In the genomic region with DNA sequence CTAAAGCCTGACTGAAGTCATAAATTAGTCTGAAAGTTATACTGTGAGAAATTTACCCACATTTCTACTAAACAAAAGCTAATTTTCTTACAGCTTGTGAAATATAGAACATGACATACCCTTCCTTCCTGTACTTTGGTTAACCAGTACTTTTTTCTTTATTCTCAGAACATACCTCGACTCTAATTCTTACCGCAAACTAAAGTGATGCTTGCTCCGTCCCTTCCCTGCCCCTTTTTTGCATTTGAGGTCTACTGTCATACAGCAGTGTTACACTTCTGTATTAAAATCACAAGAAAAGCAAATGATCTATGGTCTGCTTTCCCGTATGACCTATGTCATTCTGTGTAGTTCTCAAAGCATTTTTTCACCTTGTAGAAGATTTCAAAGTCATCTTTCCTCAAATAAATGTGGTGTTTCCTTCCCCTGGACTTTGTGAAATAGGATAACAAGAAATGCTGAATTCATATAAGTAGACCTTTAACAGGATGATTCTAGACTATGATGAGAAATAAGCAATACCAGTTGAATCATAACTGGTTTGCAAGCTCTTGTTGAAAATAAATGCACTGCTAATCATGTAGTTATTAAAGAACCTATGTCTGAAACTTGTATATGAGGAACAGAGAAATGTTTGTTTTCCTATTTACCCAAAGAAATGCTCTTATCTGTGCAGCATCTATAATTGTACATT, we compare ENCODE assay signal across 9 cellular contexts. TPM values are rescaled to one million over a fixed set of nuclear protein-coding genes. Genes with fewer than 3 reads are reported as not detected.
A peak's percentile ranks its signal among the peaks of the same experiment; 100 is the strongest.
DNase-seq lines count a peak whose midpoint lies in the region; ATAC-seq and TF ChIP-seq lines count a peak whose summit lies in the region.
"Had no signal": no experiment of that assay in that cellular context is flagged by ENCODE, and none has a peak within 500 bp of the region (broad histone marks: within the 10 kb centered on the region; RNA-seq: fewer than 3 reads in every experiment).

No MANE protein-coding gene starts in this region.

- H3K9me3 Mint-ChIP-seq in activated CD4-positive, alpha-beta T cell treated with anti-CD3 and anti-CD28 coated beads for 36 hours (ENCODE audit: low read depth), result peaks cover under 1% of the 10 kb centered on the region
- peaks cover 4% of the 10 kb centered on the region for H3K9me3 Mint-ChIP-seq in activated T-helper 17 cell treated with anti-CD3 and anti-CD28 coated beads, Interleukin-2, amount 50 U/mL, for 72 hours
- no peaks in the 10 kb centered on the region for H3K9me3 Mint-ChIP-seq in HFFc6

- H3K36me3 Mint-ChIP-seq in activated CD4-positive, alpha-beta T cell treated with anti-CD3 and anti-CD28 coated beads for 36 hours (ENCODE audit: low read depth), result peaks cover 67% of the 10 kb centered on the region
- peaks cover 92% of the 10 kb centered on the region for H3K36me3 Mint-ChIP-seq in activated T-helper 17 cell treated with anti-CD3 and anti-CD28 coated beads, Interleukin-2, amount 50 U/mL, for 72 hours (ENCODE audit: low read depth)
- no peaks in the 10 kb centered on the region for H3K36me3 Mint-ChIP-seq in HFFc6 (ENCODE audit: low read depth)

- H3K36me3 ChIP-seq in H7 (replicated peaks; ENCODE audit: control insufficient read depth, insufficient read depth, low read length), result no peaks in the 10 kb centered on the region

- TF ChIP-seq CTCF in HFFc6 (IDR thresholded peaks at IDR 0.05), result no peak

- H3K4me3 Mint-ChIP-seq in activated CD4-positive, alpha-beta T cell treated with anti-CD3 and anti-CD28 coated beads for 36 hours, result peak overlapping the region; percentile 63
- H3K4me3 Mint-ChIP-seq in activated T-helper 17 cell treated with anti-CD3 and anti-CD28 coated beads, Interleukin-2, amount 50 U/mL, for 72 hours, result peak overlapping the region; percentile 79
- H3K4me3 Mint-ChIP-seq in HFFc6, result no peak overlapping the region

- DNase-seq in activated CD4-positive, alpha-beta T cell treated with anti-CD3 and anti-CD28 coated beads for 36 hours, result peak; percentile 64
- DNase-seq in activated CD4-positive, alpha-beta T cell treated with anti-CD3 and anti-CD28 coated beads for 1 hour, result no peak
- no peak for DNase-seq in stimulated activated naive CD8-positive, alpha-beta T cell treated with anti-CD3 and anti-CD28 coated beads, Interleukin-15, Interleukin-2, amounts not matched to agents 100 U/mL and 50 U/mL, for 24 hours
- DNase-seq in HFFc6 (no peak), dermis blood vessel endothelial cell (no peak), H7 (no peak)

- H3K27ac Mint-ChIP-seq in activated CD4-positive, alpha-beta T cell treated with anti-CD3 and anti-CD28 coated beads for 36 hours, result peak overlapping the region; percentile 100
- H3K27ac Mint-ChIP-seq in activated T-helper 17 cell treated with anti-CD3 and anti-CD28 coated beads, Interleukin-2, amount 50 U/mL, for 72 hours, result peak overlapping the region; percentile 96
- no peak overlapping the region for H3K27ac Mint-ChIP-seq in HFFc6

- H3K27me3 ChIP-seq in H7 (ENCODE audit: control insufficient read depth, insufficient read depth, low read length), result no peaks in the 10 kb centered on the region

- peak; percentile 67 for ATAC-seq in activated CD4-positive, alpha-beta T cell treated with anti-CD3 and anti-CD28 coated beads for 36 hours
- ATAC-seq in HG03095 (IDR thresholded peaks at IDR 0.05; ENCODE audit: unreplicated experiment), result peak; percentile 83
- peak; percentile 80 for ATAC-seq in activated T-helper 17 cell treated with anti-CD3 and anti-CD28 coated beads, Interleukin-2, amount 50 U/mL, for 72 hours (replicated peaks)
- ATAC-seq in stimulated activated naive CD8-positive, alpha-beta T cell treated with anti-CD3 and anti-CD28 coated beads, Interleukin-15, Interleukin-2, amounts not matched to agents 100 U/mL and 50 U/mL, for 24 hours, result peak; percentile 87
- ATAC-seq: A549 had no signal

- CTCF ChIA-PET in activated CD4-positive, alpha-beta T cell treated with anti-CD3 and anti-CD28 coated beads for 36 hours (lab: Charles Lee), result interaction anchor here (0.6 to 3.2 kb wide), 20 partner anchors 10 to 1078 kb away, joined by 3 to 20 read pairs (median 4); a partner anchor contains a TSS

- H3K4me3 ChIP-seq in H7 (ENCODE audit: insufficient read depth, low read depth, low read length), result no peak overlapping the region
- H3K4me3 ChIP-seq: A549 had no signal

- POLR2A ChIA-PET in activated CD4-positive, alpha-beta T cell treated with anti-CD3 and anti-CD28 coated beads for 36 hours (lab: Charles Lee), result interaction anchor here (0.5 to 3.2 kb wide), 18 partner anchors 9 to 485 kb away, joined by 3 to 26 read pairs (median 4); a partner anchor contains a TSS

- peaks cover 89% of the 10 kb centered on the region for H3K4me1 Mint-ChIP-seq in activated CD4-positive, alpha-beta T cell treated with anti-CD3 and anti-CD28 coated beads for 36 hours
- H3K4me1 Mint-ChIP-seq in activated T-helper 17 cell treated with anti-CD3 and anti-CD28 coated beads, Interleukin-2, amount 50 U/mL, for 72 hours, result peaks cover 68% of the 10 kb centered on the region
- no peaks in the 10 kb centered on the region for H3K4me1 Mint-ChIP-seq in HFFc6 (ENCODE audit: low read depth)

- H3K27me3 Mint-ChIP-seq in activated CD4-positive, alpha-beta T cell treated with anti-CD3 and anti-CD28 coated beads for 36 hours, result no peaks in the 10 kb centered on the region
- H3K27me3 Mint-ChIP-seq in activated T-helper 17 cell treated with anti-CD3 and anti-CD28 coated beads, Interleukin-2, amount 50 U/mL, for 72 hours, result no peaks in the 10 kb centered on the region
- peaks cover 3% of the 10 kb centered on the region; the same call in 1 of the 2 replicates for H3K27me3 Mint-ChIP-seq in HFFc6 (ENCODE audit: insufficient read depth)

- intact Hi-C loops in activated CD4-positive, alpha-beta T cell treated with anti-CD3 and anti-CD28 coated beads for 36 hours (cut with DNase I, micrococcal nuclease), result loop anchor here (1.0 to 5.0 kb wide), 12 partner anchors 8 to 485 kb away; a partner anchor contains a TSS

RNA-seq across cellular contexts. Expression of a gene that starts 30.4 kb away (rescaled TPM):
- total RNA-seq in activated CD4-positive, alpha-beta T cell treated with anti-CD3 and anti-CD28 coated beads for 36 hours, result 100 to 1,000 TPM; 470 to 536 TPM
- 100 to 1,000 TPM; 581 to 591 TPM for total RNA-seq in activated T-helper 17 cell treated with anti-CD3 and anti-CD28 coated beads, Interleukin-2, amount 50 U/mL, for 72 hours
- not detected for total RNA-seq in HFFc6 (2021; fragmentation: NEBNext Ultra II Directional; extraction: Animal tissue kit (Norgen Biotek cat#: 25700))
- 0.14 TPM in 1 of 2 replicates, not detected in the other for total RNA-seq in dermis blood vessel endothelial cell
- total RNA-seq in H7 (2014; rRNA removed; shearing (Covaris generic)), result 0.87 TPM in 1 of 2 replicates, not detected in the other

Comparison
In these comparisons a context has a peak if more than half of its experiments do, and no peak if none do; other contexts are left out.
1. RNA of a gene that starts 30.4 kb away (total RNA-seq): 581 to 591 TPM in activated T-helper 17 cell treated with anti-CD3 and anti-CD28 coated beads, Interleukin-2, amount 50 U/mL, for 72 hours and 470 to 536 TPM in activated CD4-positive, alpha-beta T cell treated with anti-CD3 and anti-CD28 coated beads for 36 hours; 0.87 TPM in H7, not detected in HFFc6 and 0.14 TPM in dermis blood vessel endothelial cell; every median in the first group is over 100 times any median in the second.
2. Peak in every context shown above with its lines, with median percentiles within 50 percentile points of each other: ATAC-seq.